1 cellular context compared by ENCODE assay signal in genomic region chr11:124769804-124770774, GRCh38.
TF ChIP-seq lines count a peak whose summit lies in the region.

No MANE protein-coding gene starts in this region.

TF ChIP-seq in endothelial cell of umbilical vein, 7 proteins besides CTCF, POLR2A, EP300 and RAD21:
- TF ChIP-seq GATA2 (IDR thresholded peaks at IDR 0.05; ENCODE audit: insufficient read depth, insufficient read length, low read depth, low read length) (peak; percentile 66), EZH2 (IDR thresholded peaks at IDR 0.05; ENCODE audit: borderline replicate concordance, low read depth, low read length, severe bottlenecking) (no peak), JUN (IDR thresholded peaks at IDR 0.05; ENCODE audit: borderline replicate concordance, insufficient read depth, insufficient read length, low read depth) (peak; percentile 77), MAX (IDR thresholded peaks at IDR 0.05; ENCODE audit: insufficient read depth, insufficient read length) (no peak), POLR2AphosphoS5 (IDR thresholded peaks at IDR 0.05; ENCODE audit: insufficient read depth, low read depth, low read length) (peak; percentile 72), MYC (IDR thresholded peaks at IDR 0.05; ENCODE audit: low read depth, low read length) (no peak), FOS (IDR thresholded peaks at IDR 0.05; ENCODE audit: borderline replicate concordance, insufficient read depth, low read length) (peak; percentile 87)
